Comparison of ENCODE assay signal across 12 cellular contexts in genomic region chr3:137978328-137978727, GRCh38. TPM values are rescaled to one million over a fixed set of nuclear protein-coding genes. Genes with fewer than 3 reads are reported as not detected.
"Had no signal": no experiment of that assay in that cellular context is flagged by ENCODE, and none has a peak within 500 bp of the region (broad histone marks: within the 10 kb centered on the region; RNA-seq: fewer than 3 reads in every experiment).

No MANE protein-coding gene starts in this region.

- H3K4me3 ChIP-seq: GM23248, HAP-1 had no signal

- H2AFZ ChIP-seq: GM23248 had no signal

- H3K27ac ChIP-seq: GM23248, HL-60 had no signal

- ATAC-seq: HCT116, HepG2 had no signal

- DNase-seq: GM23248, GOT3, H7, HFFc6, KBM-7 had no signal

- H3K9ac ChIP-seq: GM23248 had no signal

- H3K9me3 ChIP-seq: HAP-1 had no signal

- H3K36me3 ChIP-seq: HAP-1 had no signal

- H3K4me1 ChIP-seq: HAP-1 had no signal

RNA-seq across cellular contexts. Expression of gene CLDN18, which starts 31.6 kb away (rescaled TPM):
- total RNA-seq: GM23248, H4, HepG2, HFFc6, HT1080 had no signal
- polyA plus RNA-seq: HepG2, IgD-negative memory B cell had no signal
